ENCODE assay signal across 26 cellular contexts in the genomic region with DNA sequence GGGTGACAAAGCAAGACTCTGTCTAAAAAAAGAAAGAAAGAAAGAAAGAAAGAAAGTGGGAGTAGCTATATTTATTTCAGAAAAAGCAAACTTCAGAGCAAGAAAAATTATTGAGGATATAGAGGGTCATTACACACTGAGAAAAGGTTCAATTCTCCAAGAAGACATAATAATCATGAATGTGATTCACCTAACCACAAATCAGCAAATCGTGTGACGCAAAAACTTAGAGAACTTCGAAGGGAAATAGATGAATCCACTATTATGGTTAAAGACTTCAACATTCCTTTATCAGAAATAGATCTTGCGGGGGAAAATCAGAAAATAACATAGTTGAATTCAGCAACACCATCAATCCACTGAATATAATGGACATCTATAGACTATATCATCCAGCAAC.
"Had no signal": no experiment of that assay in that cellular context is flagged by ENCODE, and none has a peak within 500 bp of the region (broad histone marks: within the 10 kb centered on the region; RNA-seq: fewer than 3 reads in every experiment).

No MANE protein-coding gene starts in this region.

- ATAC-seq: effector memory CD8-positive, alpha-beta T cell; left ventricle myocardium superior; mucosa of descending colon; natural killer cell treated with Interleukin-12 subunit alpha and Interleukin-12 subunit beta and Interleukin-15 and Interleukin-18, amount 100 ng/mL, for 72 hours; stimulated activated memory B cell treated with anti-CD40 and anti-IgM and Interleukin-4, amounts not matched to agents 10 μg/mL and 1 μg/mL and 100 μg/mL, for 72 hours; stimulated activated naive CD8-positive, alpha-beta T cell treated with anti-CD3 and anti-CD28 coated beads, Interleukin-15, Interleukin-2, amounts not matched to agents 100 U/mL and 50 U/mL, for 24 hours had no signal

- DNase-seq: cortex of kidney; effector memory CD8-positive, alpha-beta T cell; erythroblast; esophagus squamous epithelium; head of caudate nucleus; left ventricle myocardium superior; mucosa of descending colon; naive B cell; sigmoid colon; stimulated activated CD4-positive, alpha-beta T cell treated with anti-CD3 and anti-CD28 coated beads, Interleukin-4, amount 100 ng/mL, for 4 hours; stimulated activated naive CD8-positive, alpha-beta T cell treated with anti-CD3 and anti-CD28 coated beads, Interleukin-15, Interleukin-2, amounts not matched to agents 100 U/mL and 50 U/mL, for 24 hours; upper lobe of left lung had no signal

- H3K27ac Mint-ChIP-seq: effector memory CD8-positive, alpha-beta T cell; memory B cell; mesothelial cell of epicardium; natural killer cell treated with Interleukin-12 subunit alpha and Interleukin-12 subunit beta and Interleukin-15 and Interleukin-18, amount 100 ng/mL, for 72 hours; stimulated activated memory B cell treated with anti-CD40 and anti-IgM and Interleukin-4, amounts not matched to agents 10 μg/mL and 1 μg/mL and 100 μg/mL, for 72 hours had no signal

- H3K36me3 ChIP-seq: esophagus squamous epithelium, neutrophil, prostate gland, right atrium auricular region, sigmoid colon, thoracic aorta, tibial nerve, upper lobe of left lung had no signal

- H3K4me1 Mint-ChIP-seq: memory B cell; mesothelial cell of epicardium; naive B cell; stimulated activated memory B cell treated with anti-CD40 and anti-IgM and Interleukin-4, amounts not matched to agents 10 μg/mL and 1 μg/mL and 100 μg/mL, for 72 hours had no signal

- H3K4me3 Mint-ChIP-seq: effector memory CD8-positive, alpha-beta T cell; memory B cell; mesothelial cell of epicardium; naive B cell; natural killer cell treated with Interleukin-12 subunit alpha and Interleukin-12 subunit beta and Interleukin-15 and Interleukin-18, amount 100 ng/mL, for 72 hours; neural crest cell; stimulated activated memory B cell treated with anti-CD40 and anti-IgM and Interleukin-4, amounts not matched to agents 10 μg/mL and 1 μg/mL and 100 μg/mL, for 72 hours had no signal

- H3K36me3 Mint-ChIP-seq: memory B cell; mesothelial cell of epicardium; naive B cell; natural killer cell treated with Interleukin-12 subunit alpha and Interleukin-12 subunit beta and Interleukin-15 and Interleukin-18, amount 100 ng/mL, for 72 hours; stimulated activated memory B cell treated with anti-CD40 and anti-IgM and Interleukin-4, amounts not matched to agents 10 μg/mL and 1 μg/mL and 100 μg/mL, for 72 hours had no signal

- H3K9me3 Mint-ChIP-seq: natural killer cell treated with Interleukin-12 subunit alpha and Interleukin-12 subunit beta and Interleukin-15 and Interleukin-18, amount 100 ng/mL, for 72 hours had no signal

- H3K9me3 ChIP-seq: esophagus squamous epithelium, mucosa of descending colon, neutrophil, prostate gland, thoracic aorta, upper lobe of left lung had no signal

- H3K4me1 ChIP-seq: esophagus squamous epithelium, prostate gland, right atrium auricular region, sigmoid colon, tibial nerve, upper lobe of left lung had no signal

- FAIRE-seq: endometrium, keratinocyte, urothelium cell line had no signal

- H3K27me3 ChIP-seq: esophagus squamous epithelium, neutrophil, right atrium auricular region, sigmoid colon, tibial nerve, upper lobe of left lung had no signal

- H3K27me3 Mint-ChIP-seq: effector memory CD8-positive, alpha-beta T cell; stimulated activated memory B cell treated with anti-CD40 and anti-IgM and Interleukin-4, amounts not matched to agents 10 μg/mL and 1 μg/mL and 100 μg/mL, for 72 hours had no signal

- H3K27ac ChIP-seq: esophagus squamous epithelium, neutrophil, prostate gland, right atrium auricular region, sigmoid colon, thoracic aorta, tibial nerve, upper lobe of left lung had no signal

- H3K4me3 ChIP-seq: esophagus squamous epithelium, lung, mucosa of descending colon, prostate gland, right atrium auricular region, sigmoid colon, thoracic aorta, tibial nerve, upper lobe of left lung had no signal
